Comparison of ENCODE assay signal across 9 cellular contexts in genomic region chr12:6226002-6226700, GRCh38. TPM values are rescaled to one million over a fixed set of nuclear protein-coding genes. Genes with fewer than 3 reads are reported as not detected.
A peak's percentile ranks its signal among the peaks of the same experiment; 100 is the strongest.
DNase-seq lines count a peak whose midpoint lies in the region; ATAC-seq and TF ChIP-seq lines count a peak whose summit lies in the region.
"Had no signal": no experiment of that assay in that cellular context is flagged by ENCODE, and none has a peak within 500 bp of the region (broad histone marks: within the 10 kb centered on the region; RNA-seq: fewer than 3 reads in every experiment).

No MANE protein-coding gene starts in this region.

- H4K20me1 ChIP-seq in MM.1S (ENCODE audit: insufficient read depth, low read length): no peaks in the 10 kb centered on the region

- 0 to 5% methylated on average over 1 to 10 of the region's 12 CpGs for WGBS in gastroesophageal sphincter (ENCODE audit: low coverage in 1 of 2), 2 donors

- no peak overlapping the region for H3K4me2 ChIP-seq in MM.1S (ENCODE audit: low read depth, low read length)

- H3K4me3 ChIP-seq in AG04450 (ENCODE audit: low read depth, low read length): no peak overlapping the region
- H3K4me3 ChIP-seq in gastroesophageal sphincter: peak overlapping the region in 1 of 2 donors; percentile 12
- no peak overlapping the region for H3K4me3 ChIP-seq in MM.1S (ENCODE audit: low read length)

- H3K9ac ChIP-seq in MM.1S (ENCODE audit: low read length): no peak overlapping the region

- peaks cover 0 to 14% of the 10 kb centered on the region in 2 donors for H3K36me3 ChIP-seq in gastroesophageal sphincter
- peaks cover 6% of the 10 kb centered on the region; the same call in 1 of the 2 replicates for H3K36me3 ChIP-seq in MM.1S (replicated peaks; ENCODE audit: insufficient read depth, low read length)

- ATAC-seq in gastroesophageal sphincter: peak; percentile 79
- peak; percentile 80 for ATAC-seq in omental fat pad (ENCODE audit: low FRiP score)
- ATAC-seq in GM18517 (IDR thresholded peaks at IDR 0.05; ENCODE audit: unreplicated experiment): no peak

- H3K4me1 ChIP-seq in gastroesophageal sphincter (peaks cover 55 to 100% (median 96%) of the 10 kb centered on the region in 3 donors), MM.1S (ENCODE audit: low read length) (no peaks in the 10 kb centered on the region)

- no peak for TF ChIP-seq CTCF in AG04450 (IDR thresholded peaks at IDR 0.05; ENCODE audit: low read depth, low read length)
- no peak for TF ChIP-seq CTCF in VCaP (conservative IDR thresholded peaks at IDR 0.05)
- TF ChIP-seq CTCF in gastroesophageal sphincter (IDR thresholded peaks at IDR 0.05): no peak
- TF ChIP-seq CTCF in omental fat pad (IDR thresholded peaks at IDR 0.05): no peak
- TF ChIP-seq CTCF in MM.1S (IDR thresholded peaks at IDR 0.05; ENCODE audit: low read length): no peak

- H3K27ac ChIP-seq in AG04450 (ENCODE audit: low read depth, low read length) (peak overlapping the region; percentile 49), VCaP (peak overlapping the region; percentile 98), gastroesophageal sphincter (peak overlapping the region; percentile 92 to 100 (median 96)), MM.1S (ENCODE audit: low read length) (no peak overlapping the region)

- H2AFZ ChIP-seq in MM.1S (ENCODE audit: low read length): no peak overlapping the region

- H3F3A ChIP-seq in MM.1S (ENCODE audit: insufficient read depth, low read length): no peaks in the 10 kb centered on the region

- CTCF ChIA-PET in AG04450 (lab: Charles Lee): interaction anchor here (0.5 to 2.3 kb wide), 3 partner anchors 30 to 287 kb away, joined by 3 to 11 read pairs (median 8); no protein-coding TSS in a partner anchor

- POLR2A ChIA-PET in AG04450 (lab: Yijun Ruan, JAX): interaction anchor here (0.7 kb wide), 1 partner anchor 540 kb away, joined by 3 read pairs; no protein-coding TSS in a partner anchor

- peak; percentile 96 for TF ChIP-seq EP300 in gastroesophageal sphincter (IDR thresholded peaks at IDR 0.05)

- peaks cover 91% of the 10 kb centered on the region for H3K79me2 ChIP-seq in MM.1S (ENCODE audit: low read length)

- no peaks in the 10 kb centered on the region for H3K9me2 ChIP-seq in MM.1S (replicated peaks; ENCODE audit: insufficient read depth, low read length)

- TF ChIP-seq POLR2A in gastroesophageal sphincter (IDR thresholded peaks at IDR 0.05): no peak

- H3K27me3 ChIP-seq in AG04450 (ENCODE audit: control insufficient read depth, insufficient read depth, low read length) (no peaks in the 10 kb centered on the region), gastroesophageal sphincter (no peaks in the 10 kb centered on the region), MM.1S (replicated peaks; ENCODE audit: insufficient read depth, low read length) (no peaks in the 10 kb centered on the region)

- H3K9me3 ChIP-seq in AG04450 (ENCODE audit: control insufficient read depth, insufficient read depth, low read length) (no peaks in the 10 kb centered on the region), gastroesophageal sphincter (no peaks in the 10 kb centered on the region), MM.1S (replicated peaks; ENCODE audit: insufficient read depth, low read length) (no peaks in the 10 kb centered on the region)

- DNase-seq in AG04450 (ENCODE audit: low read depth, low spot score) (no peak), omental fat pad (ENCODE audit: low spot score) (no peak), T-helper 9 cell (no peak), MM.1S (no peak), middle frontal gyrus (ENCODE audit: extremely low spot score, low spot score) (no peak)
- DNase-seq: CD4-positive, alpha-beta memory T cell had no signal

RNA-seq across cellular contexts. Expression of gene CD9, which starts 26.0 kb away (rescaled TPM):
- 152 and 177 TPM in 2 replicates for polyA plus RNA-seq in AG04450 (2011; rRNA removed)
- 91.4 and 91.9 TPM in 2 replicates for polyA minus RNA-seq in AG04450 (2011; rRNA and poly(A)+ RNA removed)
- total RNA-seq in gastroesophageal sphincter: 100 to 1,000 TPM; 379 to 558 (median 468) TPM
- 100 to 1,000 TPM in 2 of 4 donors, 10 to 100 TPM in 2; 68.3 to 181 (median 119) TPM for total RNA-seq in omental fat pad
